Comparison of ENCODE assay signal across 8 cellular contexts in the genomic region with DNA sequence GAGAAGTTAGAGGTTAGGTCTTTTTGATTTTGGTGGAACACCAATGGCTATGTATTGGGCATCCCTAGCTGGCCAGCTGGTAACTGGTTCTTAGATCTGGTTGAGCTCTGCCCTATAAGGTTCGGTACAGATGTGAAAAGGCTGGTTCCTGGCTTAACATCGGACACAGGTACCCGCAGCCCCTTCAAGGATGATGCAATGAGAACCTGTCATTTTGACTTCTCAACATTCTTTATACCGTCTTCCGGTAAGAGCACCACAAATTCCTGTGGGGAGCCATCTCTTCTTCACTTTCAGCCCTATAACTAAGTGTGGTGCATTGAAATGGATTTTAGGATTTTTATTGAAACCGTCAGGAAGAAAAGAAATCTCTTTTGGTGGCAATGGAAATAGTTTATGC.
"Had no signal": no experiment of that assay in that cellular context is flagged by ENCODE, and none has a peak within 500 bp of the region (broad histone marks: within the 10 kb centered on the region; RNA-seq: fewer than 3 reads in every experiment).

No MANE protein-coding gene starts in this region.

- H3K9me3 ChIP-seq: HAP-1 had no signal

- H3K4me3 ChIP-seq: GM23248, HAP-1, K562 had no signal

- H3K27ac ChIP-seq: GM23248, HL-60 had no signal

- H2AFZ ChIP-seq: GM23248 had no signal

- H3K9me3 Mint-ChIP-seq: HFFc6 had no signal

- H3K36me3 ChIP-seq: HAP-1 had no signal

- DNase-seq: GM23248, H7, HFFc6 had no signal

- ATAC-seq: HCT116, HepG2, K562 had no signal

- H3K4me3 Mint-ChIP-seq: HFFc6 had no signal

- H3K27ac Mint-ChIP-seq: HFFc6 had no signal

- H3K9ac ChIP-seq: GM23248 had no signal
